In genomic region chr6:163398796-163399195, GRCh38 we compare ENCODE assay signal across 1 cellular context.
TF ChIP-seq lines count a peak whose summit lies in the region.

No MANE protein-coding gene starts in this region.

TF ChIP-seq in IMR-90, 13 proteins besides CTCF, POLR2A, EP300 and RAD21 (continued from another document):
- TF ChIP-seq MAZ (IDR thresholded peaks at IDR 0.05; ENCODE audit: borderline replicate concordance, low read depth, low read length), result no peak
TF ChIP-seq in IMR-90: peak in this region for 0.
